ENCODE assay signal across 9 cellular contexts in the genomic region with DNA sequence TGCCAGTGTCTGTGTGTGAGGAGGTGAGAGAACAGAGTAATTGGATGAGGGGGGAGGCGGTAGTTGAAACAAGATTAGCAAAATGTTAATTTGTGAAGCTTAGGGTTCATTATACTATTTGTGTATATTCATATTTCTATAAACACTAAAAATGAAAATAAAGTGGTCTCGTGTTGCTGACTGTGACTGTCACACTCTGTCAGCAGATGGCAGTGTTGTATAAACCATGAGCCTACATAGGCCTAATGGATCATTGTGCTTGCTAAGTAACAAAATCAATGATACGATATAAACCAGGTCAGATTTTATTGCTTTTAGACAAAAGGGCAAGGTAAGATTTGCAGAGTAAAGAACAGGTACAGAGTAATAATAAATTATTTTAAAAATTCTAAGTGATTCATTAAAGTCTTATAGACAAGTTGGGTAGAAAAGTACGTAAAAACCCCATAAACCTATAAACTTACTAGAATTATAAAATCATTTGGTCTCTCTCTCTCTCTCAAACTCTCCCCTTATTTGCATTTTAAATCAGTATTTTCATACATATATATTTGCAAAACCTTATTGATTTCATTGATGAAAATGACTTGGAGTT.
DNase-seq lines count a peak whose midpoint lies in the region; ATAC-seq and TF ChIP-seq lines count a peak whose summit lies in the region.
"Had no signal": no experiment of that assay in that cellular context is flagged by ENCODE, and none has a peak within 500 bp of the region (broad histone marks: within the 10 kb centered on the region; RNA-seq: fewer than 3 reads in every experiment).

No MANE protein-coding gene starts in this region.

- TF ChIP-seq POLR2A in body of pancreas (IDR thresholded peaks at IDR 0.05) = no peak

- intact Hi-C loops in body of pancreas (cut with DNase I) = loop anchor here (10.0 kb wide), 1 partner anchor 281 kb away; no protein-coding TSS in a partner anchor

- H3K27me3 ChIP-seq in body of pancreas = no peaks in the 10 kb centered on the region
- H3K27me3 ChIP-seq: SJSA1 had no signal

- peaks cover 3% of the 10 kb centered on the region for H3K4me1 ChIP-seq in body of pancreas
- H3K4me1 ChIP-seq: SJSA1 had no signal

- H3K36me3 ChIP-seq in body of pancreas (replicated peaks in 1 of 2; ENCODE audit: insufficient read depth in 1 of 2, low read depth in 2 of 2) = no peaks in the 10 kb centered on the region
- H3K36me3 ChIP-seq: SJSA1 had no signal

- H3K4me3 ChIP-seq in Jurkat, Clone E6-1 (ENCODE audit: low read length) = no peak overlapping the region
- H3K4me3 ChIP-seq in body of pancreas = no peak overlapping the region
- H3K4me3 ChIP-seq: SJSA1 had no signal

- no peaks in the 10 kb centered on the region for H3K9me3 ChIP-seq in body of pancreas
- H3K9me3 ChIP-seq: SJSA1 had no signal

- no peak overlapping the region for H3K27ac Mint-ChIP-seq in immature natural killer cell

- WGBS in body of pancreas, 2 donors = 25 to 27% methylated on average over 4 of the region's 4 CpGs

- H3K4me3 Mint-ChIP-seq in immature natural killer cell = no peak overlapping the region

- peak; percentile 71 for ATAC-seq in body of pancreas
- no peak for ATAC-seq in GM18502 (IDR thresholded peaks at IDR 0.05; ENCODE audit: poor library complexity, unreplicated experiment)
- ATAC-seq in HG02678 (IDR thresholded peaks at IDR 0.05; ENCODE audit: unreplicated experiment) = no peak

- H3K4me1 Mint-ChIP-seq in immature natural killer cell = no peaks in the 10 kb centered on the region

- DNase-seq in DMS53 (lab: John Stamatoyannopoulos, UW) = peak; percentile 80
- peak; percentile 63 for DNase-seq in Jurkat, Clone E6-1 (ENCODE audit: low read depth, low spot score)
- DNase-seq in SHP77 treated with DMSO at 0.1 percent for 48 hours (lab: John Stamatoyannopoulos, UW) = peak; percentile 45
- peak; percentile 38 to 62 (median 53) for DNase-seq in body of pancreas
- DNase-seq in immature natural killer cell = peak; percentile 43 to 48 (median 46)
- peak; percentile 15 for DNase-seq in stimulated activated CD4-positive, alpha-beta T cell treated with anti-CD3 and anti-CD28 coated beads, Interleukin-2, amount 100 ng/mL, for 4 hours (ENCODE audit: low read depth)

- H3K27ac ChIP-seq in body of pancreas = no peak overlapping the region
- H3K27ac ChIP-seq: SJSA1 had no signal

- H3K27me3 Mint-ChIP-seq in immature natural killer cell (ENCODE audit: low read depth in 3 of 3) = peaks cover 1 to 9% (median 2%) of the 10 kb centered on the region in 3 donors

- no peaks in the 10 kb centered on the region for H3K9me3 Mint-ChIP-seq in immature natural killer cell

- peak; percentile 45 to 79 (median 75) for TF ChIP-seq CTCF in body of pancreas (IDR thresholded peaks at IDR 0.05)

- no peaks in the 10 kb centered on the region for H3K36me3 Mint-ChIP-seq in immature natural killer cell

Comparison
In these comparisons a context has a peak if more than half of its experiments do, and no peak if none do; other contexts are left out.
1. DNase-seq: peak in every context shown above with its lines; median percentile 80 in DMS53; 63 in Jurkat, Clone E6-1; 53 in body of pancreas; 46 in immature natural killer cell; 45 in SHP77 treated with DMSO at 0.1 percent for 48 hours; 15 in stimulated activated CD4-positive, alpha-beta T cell treated with anti-CD3 and anti-CD28 coated beads, Interleukin-2, amount 100 ng/mL, for 4 hours.